In genomic region chr2:46871976-46872381, GRCh38 we compare ENCODE assay signal across 1 cellular context.
TF ChIP-seq lines count a peak whose summit lies in the region.

No MANE protein-coding gene starts in this region.

TF ChIP-seq in K562, 482 proteins besides CTCF, POLR2A, EP300 and RAD21 (continued from another document):
- peak; percentile 93 for TF ChIP-seq ZNF592 (IDR thresholded peaks at IDR 0.05)
- peak; percentile 50; the same call in 1 of the 2 replicates for TF ChIP-seq FOSL1 (tag; conservative IDR thresholded peaks at IDR 0.05)
- peak; percentile 26; the same call in 1 of the 2 replicates for TF ChIP-seq ATF3 (IDR thresholded peaks at IDR 0.05)
- no peak for TF ChIP-seq ATF3 (CRISPR knock-in tag; conservative IDR thresholded peaks at IDR 0.05)
- peak; percentile 48 for TF ChIP-seq PKNOX1 (IDR thresholded peaks at IDR 0.05)
- TF ChIP-seq MTF1 (CRISPR knock-in tag; IDR thresholded peaks at IDR 0.05; ENCODE audit: borderline replicate concordance): no peak
- no peak for TF ChIP-seq ID3 (CRISPR knock-in tag; IDR thresholded peaks at IDR 0.05)
- TF ChIP-seq ID3 (tag; IDR thresholded peaks at IDR 0.05): peak; percentile 72
- peak; percentile 39; the same call in 1 of the 2 replicates for TF ChIP-seq NFIC (IDR thresholded peaks at IDR 0.05)
- peak; percentile 64 for TF ChIP-seq USF1 (CRISPR knock-in tag; IDR thresholded peaks at IDR 0.05)
- TF ChIP-seq CC2D1A (IDR thresholded peaks at IDR 0.05): peak; percentile 28; the same call in 1 of the 2 replicates
- TF ChIP-seq ZFX (CRISPR knock-in tag; IDR thresholded peaks at IDR 0.05): 0 out of 2 replicates have a peak, but pooled peaks have one; percentile 20
- TF ChIP-seq RAD51 (IDR thresholded peaks at IDR 0.05; ENCODE audit: borderline replicate concordance, low read depth): peak; percentile 49; the same call in 1 of the 2 replicates
- TF ChIP-seq KDM1A (IDR thresholded peaks at IDR 0.05): peak in 1 of 2 experiments; percentile 68; a peak in 1 of 4 replicates
- TF ChIP-seq ARID1B (IDR thresholded peaks at IDR 0.05): peak; percentile 80
- TF ChIP-seq MYC (IDR thresholded peaks at IDR 0.05; ENCODE audit: low read depth, low read length): peak; percentile 81
- TF ChIP-seq MYC (CRISPR knock-in tag; IDR thresholded peaks at IDR 0.05; ENCODE audit: borderline replicate concordance, low read depth): no peak
- TF ChIP-seq IFI16 (CRISPR knock-in tag; IDR thresholded peaks at IDR 0.05): 0 out of 2 replicates have a peak, but pooled peaks have one; percentile 23
- peak; percentile 73 for TF ChIP-seq TCF3 (CRISPR knock-in tag; IDR thresholded peaks at IDR 0.05)
